Comparison of ENCODE assay signal across 9 cellular contexts in genomic region chr5:50968296-50969206, GRCh38.
A peak's percentile ranks its signal among the peaks of the same experiment; 100 is the strongest.
DNase-seq lines count a peak whose midpoint lies in the region; ATAC-seq and TF ChIP-seq lines count a peak whose summit lies in the region.
"Had no signal": no experiment of that assay in that cellular context is flagged by ENCODE, and none has a peak within 500 bp of the region (broad histone marks: within the 10 kb centered on the region; RNA-seq: fewer than 3 reads in every experiment).

No MANE protein-coding gene starts in this region.

- CTCF ChIA-PET in A673 (lab: Charles Lee), result no interaction called here

- peak; percentile 15 for DNase-seq in A673 (ENCODE audit: low spot score)
- DNase-seq in coronary artery (ENCODE audit: low spot score), result no peak
- DNase-seq in natural killer cell, result no peak
- DNase-seq in T1000 (lab: John Stamatoyannopoulos, UW), result no peak
- DNase-seq in DMS153 treated with DMSO at 0.1 percent for 48 hours (lab: John Stamatoyannopoulos, UW; ENCODE audit: unreplicated experiment), result no peak
- DNase-seq in anterior cingulate cortex (lab: John Stamatoyannopoulos, UW), result no peak
- DNase-seq: NCI-H526 had no signal

- H3K27ac ChIP-seq in A673 (ENCODE audit: low read depth, low read length, poor library complexity, severe bottlenecking) (no peak overlapping the region), HUES6 (ENCODE audit: low read depth, low read length) (no peak overlapping the region), coronary artery (no peak overlapping the region)

- H3K27me3 Mint-ChIP-seq in natural killer cell (ENCODE audit: low read depth in 2 of 2), result peaks cover 72 to 78% of the 10 kb centered on the region in 2 donors

- H3K36me3 ChIP-seq in A673 (ENCODE audit: insufficient read depth, low read length, poor library complexity, severe bottlenecking), result no peaks in the 10 kb centered on the region
- H3K36me3 ChIP-seq in HUES6 (ENCODE audit: control insufficient read depth, insufficient read depth, low read length), result no peaks in the 10 kb centered on the region

- H3K36me3 Mint-ChIP-seq in natural killer cell, result peaks cover 12% of the 10 kb centered on the region

- TF ChIP-seq CTCF in A673 (conservative IDR thresholded peaks at IDR 0.05; ENCODE audit: low read depth, low read length) (no peak), coronary artery (IDR thresholded peaks at IDR 0.05) (no peak), natural killer cell (IDR thresholded peaks at IDR 0.05) (no peak)

- H3K27ac Mint-ChIP-seq in natural killer cell, result no peak overlapping the region

- H3K27me3 ChIP-seq in A673 (replicated peaks; ENCODE audit: insufficient read depth, low read depth, low read length, poor library complexity), result peaks cover 12% of the 10 kb centered on the region
- H3K27me3 ChIP-seq in HUES6 (ENCODE audit: control insufficient read depth, insufficient read depth, low read length), result peaks cover 89% of the 10 kb centered on the region

- H3K4me1 Mint-ChIP-seq in natural killer cell, result peaks cover 26 to 40% of the 10 kb centered on the region in 2 donors

- H3K9me3 ChIP-seq in A673 (ENCODE audit: low read depth, low read length, poor library complexity, severe bottlenecking), result no peaks in the 10 kb centered on the region
- H3K9me3 ChIP-seq in HUES6 (ENCODE audit: control insufficient read depth, insufficient read depth, low read depth, low read length), result no peaks in the 10 kb centered on the region

- no peak for ATAC-seq in natural killer cell
- ATAC-seq in GM21576 (IDR thresholded peaks at IDR 0.05; ENCODE audit: unreplicated experiment), result no peak

- H3K4me1 ChIP-seq in A673 (ENCODE audit: insufficient read depth, low read length, poor library complexity, severe bottlenecking) (peaks cover 8% of the 10 kb centered on the region), HUES6 (ENCODE audit: control insufficient read depth, insufficient read depth, low read length) (peaks cover 45% of the 10 kb centered on the region)

- TSS peak; percentile 48 for BruUV-seq in A673 (replicated peaks; lab: Mats Ljungman, UMichigan)

- H3K9me3 Mint-ChIP-seq in natural killer cell, result no peaks in the 10 kb centered on the region

- intact Hi-C loops in A673 (cut with micrococcal nuclease; ENCODE audit: unreplicated experiment), result loop anchor here (10.0 kb wide), 2 partner anchors 376 to 1946 kb away; no protein-coding TSS in a partner anchor
- intact Hi-C loops in natural killer cell (cut with micrococcal nuclease), result no loop called here

- POLR2A ChIA-PET in A673 (lab: Charles Lee; ENCODE audit: low non-redundant PET), result no interaction called here

- H3K9ac ChIP-seq in HUES6 (ENCODE audit: low read length), result peak overlapping the region; percentile 1

- H3K4me3 Mint-ChIP-seq in natural killer cell, result peak overlapping the region; percentile 63

- H3K4me3 ChIP-seq in A673 (ENCODE audit: low read depth, low read length, poor library complexity, severe bottlenecking), result peak overlapping the region; percentile 56
- H3K4me3 ChIP-seq in HUES6 (ENCODE audit: low read depth, low read length), result peak overlapping the region; percentile 77
- peak overlapping the region; percentile 68 for H3K4me3 ChIP-seq in coronary artery
